23 cellular contexts compared by ENCODE assay signal in genomic region chr21:34939673-34940321, GRCh38.
A peak's percentile ranks its signal among the peaks of the same experiment; 100 is the strongest.
DNase-seq lines count a peak whose midpoint lies in the region; FAIRE-seq lines count a peak whose summit lies in the region.
"Had no signal": no experiment of that assay in that cellular context is flagged by ENCODE, and none has a peak within 500 bp of the region (broad histone marks: within the 10 kb centered on the region; RNA-seq: fewer than 3 reads in every experiment).

No MANE protein-coding gene starts in this region.

- no peak overlapping the region for H3K4me2 ChIP-seq in mesenchymal stem cell (ENCODE audit: low read length, poor library complexity, severe bottlenecking)

- 97% methylated on average over 6 of the region's 6 CpGs for WGBS in mesenchymal stem cell

- POLR2A ChIA-PET in CD4-positive, alpha-beta memory T cell (lab: Charles Lee; ENCODE audit: partially characterized antibody): interaction anchor here (0.7 to 1.4 kb wide), 2 partner anchors 86 to 109 kb away, joined by 3 read pairs; no protein-coding TSS in a partner anchor

- H3K14ac ChIP-seq in mesenchymal stem cell (ENCODE audit: low read length in 2 of 2): no peak overlapping the region

- H3K4me1 ChIP-seq in CD4-positive, alpha-beta memory T cell (ENCODE audit: insufficient read depth, low read length): peaks cover 98% of the 10 kb centered on the region
- H3K4me1 ChIP-seq in mesenchymal stem cell (ENCODE audit: control insufficient read depth, insufficient read depth, low read depth, low read length): peaks cover 6% of the 10 kb centered on the region
- H3K4me1 ChIP-seq: ascending aorta had no signal

- no peak overlapping the region for H2BK15ac ChIP-seq in mesenchymal stem cell (ENCODE audit: low read depth, poor library complexity, severe bottlenecking)

- peak overlapping the region in 3 of 8 donors; percentile 11 to 45 (median 15) for H3K4me3 Mint-ChIP-seq in CD4-positive, alpha-beta memory T cell
- H3K4me3 Mint-ChIP-seq: immature natural killer cell; T-helper 1 cell treated with Interleukin-12 subunit alpha and Interleukin-12 subunit beta and Interleukin-4 antibody, amounts not matched to agents 30 μg/mL and 1 μg/mL, for 36 hours had no signal

- no peak overlapping the region for H3K9ac ChIP-seq in mesenchymal stem cell (ENCODE audit: low read length)

- H3K9me3 ChIP-seq in CD4-positive, alpha-beta memory T cell (ENCODE audit: control insufficient read depth in 1 of 2, low read length in 2 of 2): no peaks in the 10 kb centered on the region
- H3K9me3 ChIP-seq in mesenchymal stem cell (ENCODE audit: control insufficient read depth, low read length): no peaks in the 10 kb centered on the region
- H3K9me3 ChIP-seq: ascending aorta, heart right ventricle, ovary had no signal

- no peak overlapping the region for H4K91ac ChIP-seq in mesenchymal stem cell (ENCODE audit: low read length)

- H2AK5ac ChIP-seq in mesenchymal stem cell (ENCODE audit: low read length, severe bottlenecking): peak overlapping the region; percentile 16

- peaks cover 3% of the 10 kb centered on the region for H3K79me1 ChIP-seq in mesenchymal stem cell (replicated peaks; ENCODE audit: low read length, poor library complexity, severe bottlenecking)

- peaks cover 2 to 5% of the 10 kb centered on the region in 2 donors for H3K36me3 Mint-ChIP-seq in CD4-positive, alpha-beta memory T cell
- H3K36me3 Mint-ChIP-seq: immature natural killer cell had no signal

- FAIRE-seq in urothelium cell line (lab: Jason Lieb, UNC): no peak

- H3K4me3 ChIP-seq in CD4-positive, alpha-beta memory T cell (ENCODE audit: low read length in 2 of 2): no peak overlapping the region
- no peak overlapping the region for H3K4me3 ChIP-seq in mesenchymal stem cell (ENCODE audit: insufficient read depth in 1 of 2, low read depth in 1 of 2, low read length in 2 of 2)
- H3K4me3 ChIP-seq: ascending aorta, heart right ventricle, ovary, skin epidermis had no signal

- H3K4me1 Mint-ChIP-seq in CD4-positive, alpha-beta memory T cell: peaks cover 83 to 98% (median 90%) of the 10 kb centered on the region in 4 donors

- no peak overlapping the region for H2AFZ ChIP-seq in mesenchymal stem cell (ENCODE audit: low read depth, low read length)

- no peaks in the 10 kb centered on the region for H3K36me3 ChIP-seq in CD4-positive, alpha-beta memory T cell (ENCODE audit: insufficient read depth, low read length)
- no peaks in the 10 kb centered on the region for H3K36me3 ChIP-seq in mesenchymal stem cell (ENCODE audit: control insufficient read depth in 1 of 2, insufficient read depth in 2 of 2, low read depth in 1 of 2, low read length in 2 of 2)
- H3K36me3 ChIP-seq: ascending aorta, heart right ventricle, ovary had no signal

- intact Hi-C loops in CD4-positive, alpha-beta memory T cell (cut with micrococcal nuclease): no loop called here

- no peak overlapping the region for H4K8ac ChIP-seq in mesenchymal stem cell (ENCODE audit: low read length)

- H3K27me3 ChIP-seq in CD4-positive, alpha-beta memory T cell (ENCODE audit: insufficient read depth, low read length): no peaks in the 10 kb centered on the region
- H3K27me3 ChIP-seq in mesenchymal stem cell (ENCODE audit: control insufficient read depth in 1 of 2, insufficient read depth in 1 of 2, low read length in 2 of 2): no peaks in the 10 kb centered on the region
- H3K27me3 ChIP-seq: ascending aorta, ovary had no signal

- H3K27ac ChIP-seq in CD4-positive, alpha-beta memory T cell (ENCODE audit: low read depth, low read length): no peak overlapping the region
- no peak overlapping the region for H3K27ac ChIP-seq in mesenchymal stem cell (ENCODE audit: low read length, poor library complexity, severe bottlenecking)
- H3K27ac ChIP-seq: 22Rv1, ascending aorta, heart right ventricle, ovary had no signal

- H2BK120ac ChIP-seq in mesenchymal stem cell (ENCODE audit: low read depth, low read length): no peak overlapping the region

- H3K4ac ChIP-seq in mesenchymal stem cell (ENCODE audit: low read depth in 1 of 2, low read length in 2 of 2): no peak overlapping the region

- CTCF ChIA-PET in CD4-positive, alpha-beta memory T cell (lab: Charles Lee; ENCODE audit: partially characterized antibody): interaction anchor here (1.1 kb wide), 1 partner anchor 17 kb away, joined by 3 read pairs; no protein-coding TSS in a partner anchor

- H3K27me3 Mint-ChIP-seq in CD4-positive, alpha-beta memory T cell: no peaks in the 10 kb centered on the region
- H3K27me3 Mint-ChIP-seq: CD8-positive, alpha-beta memory T cell had no signal

- no peaks in the 10 kb centered on the region for H3K9me3 Mint-ChIP-seq in CD4-positive, alpha-beta memory T cell
- H3K9me3 Mint-ChIP-seq: CD8-positive, alpha-beta memory T cell; immature natural killer cell; T-helper 1 cell treated with Interleukin-12 subunit alpha and Interleukin-12 subunit beta and Interleukin-4 antibody, amounts not matched to agents 30 μg/mL and 1 μg/mL, for 36 hours had no signal

- H3K18ac ChIP-seq in mesenchymal stem cell (ENCODE audit: low read depth in 1 of 2, low read length in 2 of 2): no peak overlapping the region

- DNase-seq in NOMO-1 treated with DMSO at 0.1 percent for 48 hours (lab: John Stamatoyannopoulos, UW; ENCODE audit: unreplicated experiment) (peak; percentile 17), NOMO-1 treated with dmso at 0.1 percent for 144 hours (lab: John Stamatoyannopoulos, UW; ENCODE audit: unreplicated experiment) (no peak), OCI-M1 (lab: John Stamatoyannopoulos, UW) (peak; percentile 76), mesenchymal stem cell (no peak), urothelium cell line (ENCODE audit: low spot score) (no peak), NK-92 (lab: John Stamatoyannopoulos, UW; ENCODE audit: unreplicated experiment) (no peak)
- DNase-seq in CD4-positive, alpha-beta memory T cell: no peak
- no peak for DNase-seq in stimulated activated naive CD4-positive, alpha-beta T cell (lab: John Stamatoyannopoulos, UW)
- DNase-seq: activated CD4-positive, CD25-positive, alpha-beta regulatory T cell; activated effector memory CD4-positive, alpha-beta T cell treated with anti-CD3 and anti-CD28 coated beads, Interleukin-2, amount 50 U/mL, for 16 hours; CD8-positive, alpha-beta memory T cell; effector CD8-positive, alpha-beta T cell; heart right ventricle; immature natural killer cell; left ventricle myocardium superior; NCI-H2029; ovary; SHP77; stimulated activated CD4-positive, alpha-beta T cell treated with anti-CD3 and anti-CD28 coated beads, Interleukin-4, amount 100 ng/mL, for 1 hour had no signal

- H2BK5ac ChIP-seq in mesenchymal stem cell (ENCODE audit: low read depth, low read length, poor library complexity, severe bottlenecking): no peak overlapping the region

- no peak overlapping the region for H2BK12ac ChIP-seq in mesenchymal stem cell (ENCODE audit: low read length in 2 of 2)

- H3K23ac ChIP-seq in mesenchymal stem cell (ENCODE audit: low read length in 2 of 2): no peak overlapping the region

- H3K27ac Mint-ChIP-seq in CD4-positive, alpha-beta memory T cell: peak overlapping the region; percentile 7 to 96 (median 65)
- H3K27ac Mint-ChIP-seq: T-helper 1 cell treated with Interleukin-12 subunit alpha and Interleukin-12 subunit beta and Interleukin-4 antibody, amounts not matched to agents 30 μg/mL and 1 μg/mL, for 36 hours had no signal

Comparison
In these comparisons a context has a peak if more than half of its experiments do, and no peak if none do; other contexts are left out.
1. DNase-seq: peak in NOMO-1 treated with DMSO at 0.1 percent for 48 hours (single experiment) and OCI-M1 (single experiment); none in NOMO-1 treated with dmso at 0.1 percent for 144 hours (single experiment), CD4-positive, alpha-beta memory T cell (0 of 5), mesenchymal stem cell (single experiment), urothelium cell line (single experiment), stimulated activated naive CD4-positive, alpha-beta T cell (0 of 6) and NK-92 (single experiment).